9 cellular contexts compared by ENCODE assay signal in the genomic region with DNA sequence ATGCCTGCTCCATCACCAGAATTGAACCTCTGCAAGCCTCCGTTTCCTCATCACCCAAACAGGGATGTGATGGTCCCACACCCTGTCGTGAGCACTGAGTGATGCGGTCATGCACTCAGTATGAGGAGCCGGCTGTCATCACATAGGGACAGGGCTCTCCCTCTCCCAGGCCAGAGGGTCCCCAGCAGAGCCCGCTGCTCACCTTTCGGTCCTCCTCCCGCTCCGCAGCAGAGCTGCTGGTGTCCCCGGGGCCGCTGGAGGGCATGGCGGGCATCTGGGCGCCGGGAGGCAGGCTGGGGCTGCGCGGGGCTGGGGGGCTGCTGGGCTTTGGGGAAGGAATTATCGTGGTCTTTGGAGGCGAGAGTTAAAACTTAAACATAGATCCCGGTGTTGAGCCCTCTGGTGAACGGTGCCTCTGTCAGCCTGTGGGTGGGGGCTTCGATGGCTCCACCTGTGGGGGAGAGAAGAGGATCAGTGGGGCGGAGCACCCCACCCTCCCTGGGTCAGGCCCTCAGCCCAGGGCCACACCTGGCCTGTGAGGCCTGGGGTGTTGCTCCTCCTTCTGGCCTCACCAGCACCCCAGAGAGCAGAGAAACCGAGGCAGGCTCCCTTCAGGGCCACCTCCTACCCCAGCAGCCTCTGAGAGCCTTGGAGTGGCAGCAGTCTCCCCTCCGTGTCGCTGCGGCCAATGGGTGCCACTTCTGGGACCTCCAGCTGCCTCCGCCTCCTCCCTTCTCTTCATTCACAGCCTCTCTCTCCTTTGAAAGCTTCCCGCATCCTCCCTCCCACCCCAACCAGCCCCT. TPM values are rescaled to one million over a fixed set of nuclear protein-coding genes. Genes with fewer than 3 reads are reported as not detected.
DNase-seq lines count a peak whose midpoint lies in the region; ATAC-seq and TF ChIP-seq lines count a peak whose summit lies in the region.
"Had no signal": no experiment of that assay in that cellular context is flagged by ENCODE, and none has a peak within 500 bp of the region (broad histone marks: within the 10 kb centered on the region; RNA-seq: fewer than 3 reads in every experiment).

No MANE protein-coding gene starts in this region.

- ATAC-seq in DND-41 (ENCODE audit: insufficient read depth, low read depth) (no peak), HG02588 (IDR thresholded peaks at IDR 0.05; ENCODE audit: unreplicated experiment) (peak; percentile 18), GM18517 (IDR thresholded peaks at IDR 0.05; ENCODE audit: unreplicated experiment) (no peak), HG03521 (IDR thresholded peaks at IDR 0.05; ENCODE audit: unreplicated experiment) (no peak)
- ATAC-seq in activated naive CD8-positive, alpha-beta T cell treated with anti-CD3 and anti-CD28 coated beads, Interleukin-2, amount 10 ng/mL, durations not matched to agents 7 days and 5 days (ENCODE audit: low read depth), result peak; percentile 62

- peaks cover 13% of the 10 kb centered on the region for H3K36me3 Mint-ChIP-seq in activated naive CD8-positive, alpha-beta T cell treated with anti-CD3 and anti-CD28 coated beads, Interleukin-2, amount 10 ng/mL, durations not matched to agents 7 days and 5 days
- no peaks in the 10 kb centered on the region for H3K36me3 Mint-ChIP-seq in neural progenitor cell

- H3K4me1 ChIP-seq in DND-41 (ENCODE audit: insufficient read depth, low read length) (peaks cover 26% of the 10 kb centered on the region), neural progenitor cell (peaks cover 44% of the 10 kb centered on the region)

- H3K27me3 Mint-ChIP-seq in activated naive CD8-positive, alpha-beta T cell treated with anti-CD3 and anti-CD28 coated beads, Interleukin-2, amount 10 ng/mL, durations not matched to agents 7 days and 5 days, result no peaks in the 10 kb centered on the region
- peaks cover 6% of the 10 kb centered on the region for H3K27me3 Mint-ChIP-seq in neural progenitor cell (ENCODE audit: insufficient read depth, low read depth)

- H3K4me1 Mint-ChIP-seq in activated naive CD8-positive, alpha-beta T cell treated with anti-CD3 and anti-CD28 coated beads, Interleukin-2, amount 10 ng/mL, durations not matched to agents 7 days and 5 days, result peaks cover 52% of the 10 kb centered on the region
- peaks cover 35% of the 10 kb centered on the region for H3K4me1 Mint-ChIP-seq in neural progenitor cell

- H3K9me3 ChIP-seq in DND-41 (ENCODE audit: insufficient read depth, low read length, severe bottlenecking), result no peaks in the 10 kb centered on the region
- no peaks in the 10 kb centered on the region for H3K9me3 ChIP-seq in neural progenitor cell (ENCODE audit: low read depth)

- POLR2A ChIA-PET in activated naive CD8-positive, alpha-beta T cell treated with anti-CD3 and anti-CD28 coated beads, Interleukin-2, amount 10 ng/mL, durations not matched to agents 7 days and 5 days (lab: Charles Lee), result interaction anchor here (0.5 to 4.4 kb wide), 23 partner anchors 10 to 352 kb away, joined by 3 to 50 read pairs (median 7); no protein-coding TSS in a partner anchor

- peaks cover 20% of the 10 kb centered on the region for H3K79me2 ChIP-seq in DND-41 (ENCODE audit: insufficient read depth, low read length)
- H3K79me2 ChIP-seq in neural progenitor cell (ENCODE audit: low read depth), result no peaks in the 10 kb centered on the region

- no peaks in the 10 kb centered on the region for H3K9me3 Mint-ChIP-seq in activated naive CD8-positive, alpha-beta T cell treated with anti-CD3 and anti-CD28 coated beads, Interleukin-2, amount 10 ng/mL, durations not matched to agents 7 days and 5 days
- H3K9me3 Mint-ChIP-seq in neural progenitor cell, result no peaks in the 10 kb centered on the region

- peaks cover 36% of the 10 kb centered on the region for H3F3A ChIP-seq in neural progenitor cell (ENCODE audit: low read depth)

- DNase-seq in DND-41, result no peak
- DNase-seq in activated naive CD8-positive, alpha-beta T cell treated with anti-CD3 and anti-CD28 coated beads, Interleukin-2, amount 10 ng/mL, durations not matched to agents 7 days and 5 days, result no peak
- no peak for DNase-seq in neural progenitor cell (ENCODE audit: low spot score)
- DNase-seq in KG1 (lab: John Stamatoyannopoulos, UW), result no peak
- DNase-seq in NCI-H526 (lab: John Stamatoyannopoulos, UW), result no peak

- H3K4me3 ChIP-seq in DND-41 (ENCODE audit: low read depth in 1 of 2, low read length in 2 of 2) (no peak overlapping the region), neural progenitor cell (no peak overlapping the region)

- H3K4me3 Mint-ChIP-seq in activated naive CD8-positive, alpha-beta T cell treated with anti-CD3 and anti-CD28 coated beads, Interleukin-2, amount 10 ng/mL, durations not matched to agents 7 days and 5 days, result peak overlapping the region; percentile 82
- H3K4me3 Mint-ChIP-seq in neural progenitor cell, result no peak overlapping the region

- no peak overlapping the region for H3K9ac ChIP-seq in DND-41 (ENCODE audit: low read depth, low read length)
- no peak overlapping the region for H3K9ac ChIP-seq in neural progenitor cell
- H3K9ac ChIP-seq: KMS-11 had no signal

- no peaks in the 10 kb centered on the region for H3K27me3 ChIP-seq in DND-41 (ENCODE audit: insufficient read depth, low read length, poor library complexity)
- H3K27me3 ChIP-seq in neural progenitor cell, result no peaks in the 10 kb centered on the region

- H3K4me2 ChIP-seq in DND-41 (ENCODE audit: insufficient read depth, low read length) (no peak overlapping the region), neural progenitor cell (peak overlapping the region; percentile 51)
- H3K4me2 ChIP-seq: KMS-11 had no signal

- H4K20me1 ChIP-seq in DND-41 (ENCODE audit: insufficient read depth, low read length) (peaks cover 16% of the 10 kb centered on the region), neural progenitor cell (ENCODE audit: low read depth) (no peaks in the 10 kb centered on the region)

- peaks cover 35% of the 10 kb centered on the region for H3K36me3 ChIP-seq in DND-41 (ENCODE audit: insufficient read depth, low read length)
- no peaks in the 10 kb centered on the region for H3K36me3 ChIP-seq in neural progenitor cell

- H3K27ac ChIP-seq in DND-41 (ENCODE audit: low read length) (peak overlapping the region; percentile 37; the same call in 1 of the 2 replicates), neural progenitor cell (no peak overlapping the region)
- H3K27ac ChIP-seq: KMS-11 had no signal

- H2AFZ ChIP-seq in DND-41 (ENCODE audit: low read depth, low read length) (no peak overlapping the region), neural progenitor cell (replicated peaks) (no peak overlapping the region)

- peak overlapping the region; percentile 95 for H3K27ac Mint-ChIP-seq in activated naive CD8-positive, alpha-beta T cell treated with anti-CD3 and anti-CD28 coated beads, Interleukin-2, amount 10 ng/mL, durations not matched to agents 7 days and 5 days
- H3K27ac Mint-ChIP-seq in neural progenitor cell, result no peak overlapping the region

- TF ChIP-seq CTCF in DND-41 (IDR thresholded peaks at IDR 0.05; ENCODE audit: borderline replicate concordance, extremely low read depth, low read length, poor library complexity, severe bottlenecking) (no peak), neural progenitor cell (IDR thresholded peaks at IDR 0.05) (no peak)

RNA-seq across cellular contexts. Expression of gene DNMT3A, which starts 27.8 kb away (rescaled TPM):
- 10 to 100 TPM; 76.7 to 84.7 TPM for total RNA-seq in activated naive CD8-positive, alpha-beta T cell treated with anti-CD3 and anti-CD28 coated beads, Interleukin-2, amount 10 ng/mL, durations not matched to agents 7 days and 5 days
- total RNA-seq in neural progenitor cell (ENCODE audit: low replicate concordance), result 46.5 and 81.1 TPM in 2 replicates

Comparison
In these comparisons a context has a peak if more than half of its experiments do, and no peak if none do; other contexts are left out.
1. ATAC-seq: peak in HG02588 (single experiment) and activated naive CD8-positive, alpha-beta T cell treated with anti-CD3 and anti-CD28 coated beads, Interleukin-2, amount 10 ng/mL, durations not matched to agents 7 days and 5 days (single experiment); none in DND-41 (single experiment), GM18517 (single experiment) and HG03521 (single experiment).